Comparison of ENCODE assay signal across 1 cellular context in the genomic region with DNA sequence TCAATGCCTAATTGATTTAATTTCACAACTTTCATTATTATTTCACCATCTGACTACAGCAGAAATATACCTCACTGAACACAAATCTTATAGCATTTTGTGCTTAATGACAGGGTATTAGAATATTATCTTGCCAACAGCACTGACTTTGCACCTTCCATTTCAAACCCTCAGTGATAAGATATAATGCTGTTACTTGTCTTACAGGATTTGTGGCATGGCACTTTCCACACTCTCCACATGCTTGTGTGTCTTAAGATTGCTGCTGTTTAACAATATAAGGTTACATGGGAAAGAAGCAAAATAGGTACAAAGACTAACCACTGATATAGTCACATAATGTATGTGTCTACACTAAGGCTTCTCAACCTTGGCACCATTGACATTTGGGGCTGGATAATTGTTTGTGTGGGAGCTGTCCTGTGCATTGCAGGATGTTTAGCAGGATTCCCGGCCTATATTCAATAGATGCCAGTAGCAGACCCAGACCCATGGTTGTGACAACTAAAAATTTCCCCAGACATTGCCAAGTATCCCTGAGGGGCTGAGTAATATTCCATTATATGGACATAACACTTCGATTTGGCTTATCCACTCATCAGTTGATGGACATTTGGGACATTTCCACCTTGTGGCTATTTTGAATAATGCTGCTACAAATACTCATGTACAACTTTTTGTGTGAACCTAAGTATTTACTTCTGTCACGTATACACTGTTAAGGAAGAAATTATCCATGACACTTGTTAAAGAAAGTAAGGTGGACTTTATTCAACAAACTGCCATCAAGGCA.
TF ChIP-seq lines count a peak whose summit lies in the region.

No MANE protein-coding gene starts in this region.

TF ChIP-seq in HCT116, 20 proteins besides CTCF, POLR2A, EP300 and RAD21 (continued from another document):
- TF ChIP-seq, protein P1, sequence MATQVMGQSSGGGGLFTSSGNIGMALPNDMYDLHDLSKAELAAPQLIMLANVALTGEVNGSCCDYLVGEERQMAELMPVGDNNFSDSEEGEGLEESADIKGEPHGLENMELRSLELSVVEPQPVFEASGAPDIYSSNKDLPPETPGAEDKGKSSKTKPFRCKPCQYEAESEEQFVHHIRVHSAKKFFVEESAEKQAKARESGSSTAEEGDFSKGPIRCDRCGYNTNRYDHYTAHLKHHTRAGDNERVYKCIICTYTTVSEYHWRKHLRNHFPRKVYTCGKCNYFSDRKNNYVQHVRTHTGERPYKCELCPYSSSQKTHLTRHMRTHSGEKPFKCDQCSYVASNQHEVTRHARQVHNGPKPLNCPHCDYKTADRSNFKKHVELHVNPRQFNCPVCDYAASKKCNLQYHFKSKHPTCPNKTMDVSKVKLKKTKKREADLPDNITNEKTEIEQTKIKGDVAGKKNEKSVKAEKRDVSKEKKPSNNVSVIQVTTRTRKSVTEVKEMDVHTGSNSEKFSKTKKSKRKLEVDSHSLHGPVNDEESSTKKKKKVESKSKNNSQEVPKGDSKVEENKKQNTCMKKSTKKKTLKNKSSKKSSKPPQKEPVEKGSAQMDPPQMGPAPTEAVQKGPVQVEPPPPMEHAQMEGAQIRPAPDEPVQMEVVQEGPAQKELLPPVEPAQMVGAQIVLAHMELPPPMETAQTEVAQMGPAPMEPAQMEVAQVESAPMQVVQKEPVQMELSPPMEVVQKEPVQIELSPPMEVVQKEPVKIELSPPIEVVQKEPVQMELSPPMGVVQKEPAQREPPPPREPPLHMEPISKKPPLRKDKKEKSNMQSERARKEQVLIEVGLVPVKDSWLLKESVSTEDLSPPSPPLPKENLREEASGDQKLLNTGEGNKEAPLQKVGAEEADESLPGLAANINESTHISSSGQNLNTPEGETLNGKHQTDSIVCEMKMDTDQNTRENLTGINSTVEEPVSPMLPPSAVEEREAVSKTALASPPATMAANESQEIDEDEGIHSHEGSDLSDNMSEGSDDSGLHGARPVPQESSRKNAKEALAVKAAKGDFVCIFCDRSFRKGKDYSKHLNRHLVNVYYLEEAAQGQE (IDR thresholded peaks at IDR 0.05; ENCODE audit: low read depth): no peak
- TF ChIP-seq EGR1 (IDR thresholded peaks at IDR 0.05; ENCODE audit: low read depth) (no peak), SRF (IDR thresholded peaks at IDR 0.05; ENCODE audit: low read depth) (no peak), SP1 (IDR thresholded peaks at IDR 0.05; ENCODE audit: low read depth) (no peak), ZFX (IDR thresholded peaks at IDR 0.05) (no peak), JUND (IDR thresholded peaks at IDR 0.05) (no peak), ELF1 (IDR thresholded peaks at IDR 0.05; ENCODE audit: borderline replicate concordance, low read depth) (no peak), FOSL1 (IDR thresholded peaks at IDR 0.05; ENCODE audit: low read depth) (no peak), EZH2 (IDR thresholded peaks at IDR 0.05) (no peak)
- TF ChIP-seq, protein P2, sequence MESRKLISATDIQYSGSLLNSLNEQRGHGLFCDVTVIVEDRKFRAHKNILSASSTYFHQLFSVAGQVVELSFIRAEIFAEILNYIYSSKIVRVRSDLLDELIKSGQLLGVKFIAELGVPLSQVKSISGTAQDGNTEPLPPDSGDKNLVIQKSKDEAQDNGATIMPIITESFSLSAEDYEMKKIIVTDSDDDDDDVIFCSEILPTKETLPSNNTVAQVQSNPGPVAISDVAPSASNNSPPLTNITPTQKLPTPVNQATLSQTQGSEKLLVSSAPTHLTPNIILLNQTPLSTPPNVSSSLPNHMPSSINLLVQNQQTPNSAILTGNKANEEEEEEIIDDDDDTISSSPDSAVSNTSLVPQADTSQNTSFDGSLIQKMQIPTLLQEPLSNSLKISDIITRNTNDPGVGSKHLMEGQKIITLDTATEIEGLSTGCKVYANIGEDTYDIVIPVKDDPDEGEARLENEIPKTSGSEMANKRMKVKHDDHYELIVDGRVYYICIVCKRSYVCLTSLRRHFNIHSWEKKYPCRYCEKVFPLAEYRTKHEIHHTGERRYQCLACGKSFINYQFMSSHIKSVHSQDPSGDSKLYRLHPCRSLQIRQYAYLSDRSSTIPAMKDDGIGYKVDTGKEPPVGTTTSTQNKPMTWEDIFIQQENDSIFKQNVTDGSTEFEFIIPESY (IDR thresholded peaks at IDR 0.05; ENCODE audit: extremely low read depth, insufficient replicate concordance, low read length): no peak
- TF ChIP-seq, protein P3, sequence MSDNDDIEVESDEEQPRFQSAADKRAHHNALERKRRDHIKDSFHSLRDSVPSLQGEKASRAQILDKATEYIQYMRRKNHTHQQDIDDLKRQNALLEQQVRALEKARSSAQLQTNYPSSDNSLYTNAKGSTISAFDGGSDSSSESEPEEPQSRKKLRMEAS (IDR thresholded peaks at IDR 0.05): no peak
